Comparison of ENCODE assay signal across 13 cellular contexts in genomic region chr7:30474893-30475292, GRCh38. TPM values are rescaled to one million over a fixed set of nuclear protein-coding genes. Genes with fewer than 3 reads are reported as not detected.
DNase-seq lines count a peak whose midpoint lies in the region; ATAC-seq and TF ChIP-seq lines count a peak whose summit lies in the region.
"Had no signal": no experiment of that assay in that cellular context is flagged by ENCODE, and none has a peak within 500 bp of the region (broad histone marks: within the 10 kb centered on the region; RNA-seq: fewer than 3 reads in every experiment).

No MANE protein-coding gene starts in this region.

- DNase-seq in AG20443 (ENCODE audit: low spot score) (peak; percentile 80), NCI-H226 (peak; percentile 20), fibroblast of the conjunctiva (ENCODE audit: low read depth) (peak; percentile 89), gastrocnemius medialis (no peak), occipital lobe (lab: John Stamatoyannopoulos, UW) (no peak), SKM-1 (lab: John Stamatoyannopoulos, UW; ENCODE audit: unreplicated experiment) (no peak)
- no peak for DNase-seq in activated CD4-positive, alpha-beta T cell treated with anti-CD3 and anti-CD28 coated beads, Interleukin-2, amount 50 U/mL, for 4 hours
- DNase-seq: activated CD4-positive, alpha-beta T cell treated with anti-CD3 and anti-CD28 coated beads for 4 hours; activated naive CD4-positive, alpha-beta T cell treated with Interleukin-2 at 50 U/mL for 16 hours; NCI-H187 had no signal

- no peak for TF ChIP-seq CTCF in gastrocnemius medialis (IDR thresholded peaks at IDR 0.05 in 4 of 5, conservative IDR thresholded peaks at IDR 0.05 in 1 of 5)

- H3K27ac ChIP-seq in gastrocnemius medialis, result peak overlapping the region; percentile 16 to 37 (median 24)

- no peak for TF ChIP-seq POLR2A in gastrocnemius medialis (IDR thresholded peaks at IDR 0.05)

- no peak overlapping the region for H3K4me3 ChIP-seq in gastrocnemius medialis
- H3K4me3 ChIP-seq: GM23338, skin epidermis had no signal

- no peaks in the 10 kb centered on the region for H3K9me3 ChIP-seq in gastrocnemius medialis

- H3K27me3 ChIP-seq in gastrocnemius medialis, result no peaks in the 10 kb centered on the region

- peaks cover 47 to 71% of the 10 kb centered on the region in 2 donors for H3K4me1 ChIP-seq in gastrocnemius medialis

- ATAC-seq in gastrocnemius medialis, result no peak
- ATAC-seq in GM18498 (IDR thresholded peaks at IDR 0.05; ENCODE audit: unreplicated experiment), result no peak
- ATAC-seq: GM23338 had no signal

- H3K36me3 ChIP-seq in gastrocnemius medialis, result no peaks in the 10 kb centered on the region

- in situ Hi-C loops in gastrocnemius medialis (cut with MboI; ENCODE audit: low sequenced_read_pairs in 4 of 4), result no loop called here

- intact Hi-C loops in gastrocnemius medialis (cut with DNase I; ENCODE audit: low total_unique reads), result loop anchor here (5.0 kb wide), 2 partner anchors 193 to 448 kb away; partner anchors contain the start of genes FKBP14, PLEKHA8 and ZNRF2

RNA-seq across cellular contexts. Expression of gene NOD1, which starts 3.7 kb away (rescaled TPM):
- total RNA-seq in gastrocnemius medialis, result 1 to 10 TPM; 2.3 to 4.6 (median 3.6) TPM
- 1.9 TPM for total RNA-seq in occipital lobe

RNA-seq across cellular contexts. Expression of gene GGCT, which starts 29.7 kb away (rescaled TPM):
- total RNA-seq in gastrocnemius medialis (10 to 100 TPM in 3 of 4 donors, 1 to 10 TPM in 1; 7.4 to 20.0 (median 12.8) TPM), occipital lobe (17.6 TPM)

Comparison
In these comparisons a context has a peak if more than half of its experiments do, and no peak if none do; other contexts are left out.
1. DNase-seq: peak in AG20443 (single experiment), NCI-H226 (single experiment) and fibroblast of the conjunctiva (single experiment); none in gastrocnemius medialis (0 of 2), occipital lobe (single experiment), activated CD4-positive, alpha-beta T cell treated with anti-CD3 and anti-CD28 coated beads, Interleukin-2, amount 50 U/mL, for 4 hours (0 of 2) and SKM-1 (single experiment).